9 cellular contexts compared by ENCODE assay signal in the genomic region with DNA sequence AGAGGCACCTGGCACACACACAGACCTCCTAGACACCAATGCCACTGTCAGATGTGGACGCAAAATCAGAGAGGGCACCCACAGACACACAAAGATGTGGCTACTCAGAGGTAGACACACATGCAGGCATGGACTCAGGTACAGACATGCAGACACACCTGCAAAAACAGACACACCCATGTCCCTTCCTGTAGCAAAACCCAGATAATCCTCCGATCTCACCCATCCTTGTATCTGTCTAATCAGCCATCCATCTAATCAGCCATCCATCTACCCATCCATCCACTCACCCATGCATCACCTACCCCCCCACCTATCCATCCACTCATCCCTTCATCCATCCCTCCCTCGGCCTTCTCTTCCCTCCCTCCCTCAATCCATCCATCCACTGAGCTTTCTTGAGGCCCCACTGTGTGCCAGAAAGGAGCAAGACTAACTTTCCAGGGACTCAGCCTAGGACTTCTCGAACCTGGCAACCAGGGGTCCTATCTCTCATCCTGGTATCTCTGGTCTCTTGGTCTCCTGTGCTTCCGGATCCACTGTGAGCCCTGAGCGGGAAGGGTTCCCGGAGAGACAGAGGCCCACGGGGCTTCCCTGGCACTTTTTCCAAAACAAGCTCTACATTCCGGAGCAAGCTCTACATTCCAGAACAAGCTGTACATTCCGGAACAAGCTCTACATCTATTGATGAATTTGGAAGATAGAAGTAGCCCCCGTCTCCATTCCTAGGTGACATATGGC. TPM values are rescaled to one million over a fixed set of nuclear protein-coding genes. Genes with fewer than 3 reads are reported as not detected.
DNase-seq lines count a peak whose midpoint lies in the region; ATAC-seq and TF ChIP-seq lines count a peak whose summit lies in the region.
"Had no signal": no experiment of that assay in that cellular context is flagged by ENCODE, and none has a peak within 500 bp of the region (broad histone marks: within the 10 kb centered on the region; RNA-seq: fewer than 3 reads in every experiment).

No MANE protein-coding gene starts in this region.

- H3K27me3 Mint-ChIP-seq in memory B cell = no peaks in the 10 kb centered on the region

- CTCF ChIA-PET in Panc1 (lab: Charles Lee) = interaction anchor here (0.6 kb wide), 1 partner anchor 33 kb away, joined by 3 read pairs; no protein-coding TSS in a partner anchor

- ATAC-seq in Panc1 (no peak), memory B cell (ENCODE audit: low read depth) (no peak), left colon (no peak), GM21447 (IDR thresholded peaks at IDR 0.05; ENCODE audit: unreplicated experiment) (no peak)

- no peak for TF ChIP-seq POLR2A in transverse colon (IDR thresholded peaks at IDR 0.05)

- peak overlapping the region; percentile 80 for H3K4me3 Mint-ChIP-seq in memory B cell
- H3K4me3 Mint-ChIP-seq: activated naive CD8-positive, alpha-beta T cell had no signal

- intact Hi-C loops in Panc1 (cut with micrococcal nuclease; ENCODE audit: unreplicated experiment) (loop anchor here (5.0 kb wide), 1 partner anchor 94 kb away; no protein-coding TSS in a partner anchor), transverse colon (cut with DNase I; ENCODE audit: low total_unique reads) (loop anchor here (2.0 to 5.0 kb wide), 2 partner anchors 91 to 109 kb away; no protein-coding TSS in a partner anchor), left colon (cut with DNase I, micrococcal nuclease) (loop anchor here in 1 of 2 donors (10.0 kb wide), 1 partner anchor 101 kb away; no protein-coding TSS in a partner anchor)

- peaks cover 14% of the 10 kb centered on the region for H3K4me1 ChIP-seq in Panc1 (ENCODE audit: control insufficient read depth, insufficient read depth, low read length)
- peaks cover 5 to 29% (median 10%) of the 10 kb centered on the region in 4 donors for H3K4me1 ChIP-seq in transverse colon

- H3K36me3 Mint-ChIP-seq in memory B cell = no peaks in the 10 kb centered on the region
- H3K36me3 Mint-ChIP-seq: activated naive CD8-positive, alpha-beta T cell had no signal

- TF ChIP-seq CTCF in Panc1 (IDR thresholded peaks at IDR 0.05) = no peak
- no peak for TF ChIP-seq CTCF in coronary artery (IDR thresholded peaks at IDR 0.05)
- no peak for TF ChIP-seq CTCF in transverse colon (IDR thresholded peaks at IDR 0.05)

- H3K4me3 ChIP-seq in Panc1 (ENCODE audit: low read depth in 2 of 2, low read length in 2 of 2) = no peak overlapping the region
- H3K4me3 ChIP-seq in coronary artery = peak overlapping the region; percentile 82
- no peak overlapping the region for H3K4me3 ChIP-seq in transverse colon

- in situ Hi-C loops in Panc1 (cut with HindIII; ENCODE audit: low pct_unique_long_range_greater_than_20kb, low sequenced_read_pairs) = no loop called here
- in situ Hi-C loops in transverse colon (cut with MboI; ENCODE audit: low pct_ligation_motif_present in 1 of 4, low pct_unique_long_range_greater_than_20kb in 1 of 4, low sequenced_read_pairs in 3 of 4) = loop anchor here in 3 of 4 donors (10.0 to 25.0 kb wide), 3 partner anchors 91 to 104 kb away; no protein-coding TSS in a partner anchor

- no peaks in the 10 kb centered on the region for H3K27me3 ChIP-seq in Panc1 (ENCODE audit: control insufficient read depth, insufficient read depth, low read length)
- no peaks in the 10 kb centered on the region for H3K27me3 ChIP-seq in transverse colon

- peaks cover 19% of the 10 kb centered on the region for H3K4me1 Mint-ChIP-seq in memory B cell

- POLR2A ChIA-PET in Panc1 (lab: Charles Lee) = interaction anchor here (0.6 to 0.7 kb wide), 2 partner anchors 57 to 138 kb away, joined by 4 to 9 read pairs; no protein-coding TSS in a partner anchor

- whole genome bisulfite sequencing in transverse colon (ENCODE audit: low coverage in 1 of 2), 2 donors = 60 to 75% methylated on average over 1 to 10 of the region's 11 CpGs

- no TSS peak for BruUV-seq in Panc1 (replicated peaks; lab: Mats Ljungman, UMichigan)

- DNase-seq in Panc1 (ENCODE audit: low read depth, low spot score) (no peak), coronary artery (ENCODE audit: low spot score) (peak; percentile 71), memory B cell (ENCODE audit: low spot score in 2 of 2) (no peak), transverse colon (no peak), NCI-H748 treated with DMSO at 0.1 percent for 48 hours (lab: John Stamatoyannopoulos, UW) (no peak), left colon (no peak)
- DNase-seq: MM.1S had no signal

- peak overlapping the region; percentile 78 for H3K27ac Mint-ChIP-seq in memory B cell
- H3K27ac Mint-ChIP-seq: activated naive CD8-positive, alpha-beta T cell had no signal

- no peaks in the 10 kb centered on the region for H3K36me3 ChIP-seq in Panc1 (ENCODE audit: control insufficient read depth, insufficient read depth, low read length)
- H3K36me3 ChIP-seq in transverse colon = no peaks in the 10 kb centered on the region

- no peaks in the 10 kb centered on the region for H3K9me3 ChIP-seq in Panc1 (ENCODE audit: control insufficient read depth, insufficient read depth, low read depth, low read length)
- no peaks in the 10 kb centered on the region for H3K9me3 ChIP-seq in transverse colon

- H3K27ac ChIP-seq in Panc1 (ENCODE audit: low read length) = peak overlapping the region; percentile 6; the same call in 1 of the 2 replicates
- H3K27ac ChIP-seq in coronary artery = peak overlapping the region; percentile 94 to 96
- H3K27ac ChIP-seq in transverse colon = peak overlapping the region in 3 of 4 donors; percentile 28 to 59 (median 35)

- no peaks in the 10 kb centered on the region for H3K9me3 Mint-ChIP-seq in memory B cell

- TF ChIP-seq EP300 in transverse colon (IDR thresholded peaks at IDR 0.05; ENCODE audit: low read depth) = no peak

RNA-seq across cellular contexts. Expression of gene TGM2, which starts 1.1 kb away (rescaled TPM):
- total RNA-seq in Panc1 (2021; ENCODE audit: unreplicated experiment) (113 TPM), transverse colon (10 to 100 TPM; 14.2 to 52.0 (median 21.7) TPM), left colon (10 to 100 TPM; 26.9 to 33.9 TPM)
- polyA plus RNA-seq in Panc1 (2012; ENCODE audit: insufficient read length) = 205 TPM

Comparison
In these comparisons a context has a peak if more than half of its experiments do, and no peak if none do; other contexts are left out.
1. H3K27ac ChIP-seq: peak in every context shown above with its lines; median percentile 95 in coronary artery; 35 in transverse colon; 6 in Panc1.